ENCODE assay signal across 10 cellular contexts in genomic region chr5:11494340-11494739, GRCh38.
DNase-seq lines count a peak whose midpoint lies in the region; ATAC-seq and TF ChIP-seq lines count a peak whose summit lies in the region.
"Had no signal": no experiment of that assay in that cellular context is flagged by ENCODE, and none has a peak within 500 bp of the region (broad histone marks: within the 10 kb centered on the region; RNA-seq: fewer than 3 reads in every experiment).

No MANE protein-coding gene starts in this region.

- DNase-seq in body of pancreas, result no peak
- peak; percentile 3 for DNase-seq in myocyte (ENCODE audit: low read depth)
- no peak for DNase-seq in posterior cingulate gyrus
- no peak for DNase-seq in stimulated activated naive CD8-positive, alpha-beta T cell treated with anti-CD3 and anti-CD28 coated beads, Interleukin-15, amount 100 ng/mL, for 72 hours
- DNase-seq: aorta; stimulated activated CD4-positive, alpha-beta T cell treated with anti-CD3 and anti-CD28 coated beads, Interleukin-2, amount 100 ng/mL, for 48 hours had no signal

- TF ChIP-seq CTCF in GM12873 (IDR thresholded peaks at IDR 0.05; ENCODE audit: insufficient read depth, low read depth, low read length, missing control alignments) (peak; percentile 7), Loucy (conservative IDR thresholded peaks at IDR 0.05; ENCODE audit: low read length) (peak; percentile 62), body of pancreas (IDR thresholded peaks at IDR 0.05) (peak in 4 of 7 experiments; percentile 19 to 37 (median 29))

- no peak overlapping the region for H3K27ac ChIP-seq in body of pancreas
- H3K27ac ChIP-seq: tibial nerve had no signal

- TF ChIP-seq POLR2A in body of pancreas (IDR thresholded peaks at IDR 0.05), result no peak

- no peaks in the 10 kb centered on the region for H3K79me2 ChIP-seq in Loucy (ENCODE audit: insufficient read depth, low read length)

- ATAC-seq in body of pancreas, result no peak
- no peak for ATAC-seq in HG03571 (IDR thresholded peaks at IDR 0.05; ENCODE audit: unreplicated experiment)
- ATAC-seq in stimulated activated naive CD8-positive, alpha-beta T cell treated with anti-CD3 and anti-CD28 coated beads, Interleukin-15, amount 100 ng/mL, for 72 hours, result no peak

- H3K4me2 ChIP-seq in Loucy (ENCODE audit: low read depth, low read length, poor library complexity, severe bottlenecking), result no peak overlapping the region

- WGBS in body of pancreas, 2 donors, result 37 to 47% methylated on average over 3 of the region's 3 CpGs

- H3K9me3 Mint-ChIP-seq in stimulated activated naive CD8-positive, alpha-beta T cell treated with anti-CD3 and anti-CD28 coated beads, Interleukin-15, amount 100 ng/mL, for 72 hours, result no peaks in the 10 kb centered on the region

- no peak overlapping the region for H3K9ac ChIP-seq in Loucy (ENCODE audit: low read depth, low read length, poor library complexity, severe bottlenecking)

- no peak overlapping the region for H2AFZ ChIP-seq in Loucy (ENCODE audit: low read length)

- H3F3A ChIP-seq in Loucy (ENCODE audit: low read depth), result no peaks in the 10 kb centered on the region

- intact Hi-C loops in body of pancreas (cut with DNase I), result no loop called here
- intact Hi-C loops in posterior cingulate gyrus (cut with DNase I), result loop anchor here (5.0 to 10.0 kb wide), 2 partner anchors 110 to 227 kb away; no protein-coding TSS in a partner anchor

- no peaks in the 10 kb centered on the region for H3K9me2 ChIP-seq in Loucy (replicated peaks; ENCODE audit: low read depth, low read length)

- H3K27me3 Mint-ChIP-seq in stimulated activated naive CD8-positive, alpha-beta T cell treated with anti-CD3 and anti-CD28 coated beads, Interleukin-15, amount 100 ng/mL, for 72 hours, result no peaks in the 10 kb centered on the region

- H3K4me3 Mint-ChIP-seq in stimulated activated naive CD8-positive, alpha-beta T cell treated with anti-CD3 and anti-CD28 coated beads, Interleukin-15, amount 100 ng/mL, for 72 hours, result no peak overlapping the region

- H3K9me3 ChIP-seq in Loucy (ENCODE audit: insufficient read depth, low read depth, low read length) (no peaks in the 10 kb centered on the region), body of pancreas (no peaks in the 10 kb centered on the region)
- H3K9me3 ChIP-seq: tibial nerve had no signal

- H3K4me1 ChIP-seq in Loucy (ENCODE audit: insufficient read depth, low read length, poor library complexity, severe bottlenecking) (no peaks in the 10 kb centered on the region), body of pancreas (no peaks in the 10 kb centered on the region)
- H3K4me1 ChIP-seq: tibial nerve had no signal

- no peaks in the 10 kb centered on the region for H3K36me3 ChIP-seq in Loucy (ENCODE audit: insufficient read depth, low read length)
- H3K36me3 ChIP-seq in body of pancreas (replicated peaks in 1 of 2; ENCODE audit: insufficient read depth in 1 of 2, low read depth in 2 of 2), result no peaks in the 10 kb centered on the region
- H3K36me3 ChIP-seq: tibial nerve had no signal

- no peak overlapping the region for H3K27ac Mint-ChIP-seq in stimulated activated naive CD8-positive, alpha-beta T cell treated with anti-CD3 and anti-CD28 coated beads, Interleukin-15, amount 100 ng/mL, for 72 hours

- H3K4me3 ChIP-seq in Loucy (ENCODE audit: low read length, poor library complexity, severe bottlenecking), result no peak overlapping the region
- no peak overlapping the region for H3K4me3 ChIP-seq in body of pancreas
- H3K4me3 ChIP-seq: tibial nerve had no signal

- no peaks in the 10 kb centered on the region for H4K20me1 ChIP-seq in Loucy (ENCODE audit: insufficient read depth, low read length, poor library complexity, severe bottlenecking)

- H3K4me1 Mint-ChIP-seq in stimulated activated naive CD8-positive, alpha-beta T cell treated with anti-CD3 and anti-CD28 coated beads, Interleukin-15, amount 100 ng/mL, for 72 hours, result no peaks in the 10 kb centered on the region

- H3K27me3 ChIP-seq in Loucy (ENCODE audit: insufficient read depth, low read length, poor library complexity, severe bottlenecking), result no peaks in the 10 kb centered on the region
- H3K27me3 ChIP-seq in body of pancreas, result no peaks in the 10 kb centered on the region
- H3K27me3 ChIP-seq: tibial nerve had no signal

Comparison
In these comparisons a context has a peak if more than half of its experiments do, and no peak if none do; other contexts are left out.
1. CTCF ChIP-seq: peak in every context shown above with its lines; median percentile 62 in Loucy; 29 in body of pancreas; 7 in GM12873.